Comparison of ENCODE assay signal across 1 cellular context in genomic region chr6:139019722-139020121, GRCh38.
TF ChIP-seq lines count a peak whose summit lies in the region.

No MANE protein-coding gene starts in this region.

TF ChIP-seq in HepG2, 621 proteins besides CTCF, POLR2A, EP300 and RAD21:
- no peak for TF ChIP-seq HINFP (CRISPR knock-in tag; IDR thresholded peaks at IDR 0.05; ENCODE audit: low read depth)
- peak; percentile 66 for TF ChIP-seq CEBPB (IDR thresholded peaks at IDR 0.05; ENCODE audit: borderline replicate concordance, low read depth, low read length)
